In genomic region chr1:81841795-81842194, GRCh38 we compare ENCODE assay signal across 8 cellular contexts. TPM values are rescaled to one million over a fixed set of nuclear protein-coding genes. Genes with fewer than 3 reads are reported as not detected.
"Had no signal": no experiment of that assay in that cellular context is flagged by ENCODE, and none has a peak within 500 bp of the region (broad histone marks: within the 10 kb centered on the region; RNA-seq: fewer than 3 reads in every experiment).

No MANE protein-coding gene starts in this region.

- H2AFZ ChIP-seq: GM23248 had no signal

- H3K27ac ChIP-seq: GM23248, HL-60 had no signal

- FAIRE-seq: H54 had no signal

- DNase-seq: GM23248, GOT3, H9, HCEC 1CT, KG1 had no signal

- H3K4me3 ChIP-seq: GM23248 had no signal

- H3K9ac ChIP-seq: GM23248 had no signal

RNA-seq across cellular contexts. Expression of gene ADGRL2, which starts 41.1 kb away (rescaled TPM):
- polyA plus RNA-seq: IgD-negative memory B cell had no signal
